ENCODE assay signal across 16 cellular contexts in genomic region chr4:168908093-168908492, GRCh38.
DNase-seq lines count a peak whose midpoint lies in the region; ATAC-seq and TF ChIP-seq lines count a peak whose summit lies in the region.
"Had no signal": no experiment of that assay in that cellular context is flagged by ENCODE, and none has a peak within 500 bp of the region (broad histone marks: within the 10 kb centered on the region; RNA-seq: fewer than 3 reads in every experiment).

No MANE protein-coding gene starts in this region.

- H3K36me3 ChIP-seq in mucosa of rectum (ENCODE audit: control insufficient read depth in 2 of 2, insufficient read depth in 2 of 2, low read length in 2 of 2), result peaks cover 7 to 8% of the 10 kb centered on the region in 2 donors

- no peak for DNase-seq in natural killer cell
- no peak for DNase-seq in natural killer cell treated with Interleukin-12 subunit alpha and Interleukin-12 subunit beta and Interleukin-15 and Interleukin-18, amount 100 ng/mL, for 72 hours (ENCODE audit: low spot score)
- no peak for DNase-seq in chondrocyte (ENCODE audit: low spot score)
- DNase-seq in DMS79 treated with DMSO at 0.1 percent for 48 hours (lab: John Stamatoyannopoulos, UW), result no peak
- no peak for DNase-seq in NCI-H2107 treated with DMSO at 0.1 percent for 48 hours (lab: John Stamatoyannopoulos, UW; ENCODE audit: unreplicated experiment)
- DNase-seq in activated CD4-positive, alpha-beta T cell treated with anti-CD3 and anti-CD28 coated beads, Interleukin-2, amount 50 U/mL, for 48 hours, result no peak
- DNase-seq in sciatic nerve (ENCODE audit: low spot score), result no peak
- DNase-seq: activated CD4-positive, alpha-beta T cell treated with anti-CD3 and anti-CD28 coated beads, Interleukin-2, amount 50 U/mL, for 1 hour; activated effector memory CD4-positive, alpha-beta T cell treated with Interleukin-2 at 50 U/mL for 16 hours; dermis blood vessel endothelial cell; hippocampal formation; Kasumi-1; mesendoderm; T-helper 2 cell; upper lobe of left lung had no signal

- H3K27me3 Mint-ChIP-seq in natural killer cell (ENCODE audit: low read depth in 2 of 2) (no peaks in the 10 kb centered on the region), chondrocyte (ENCODE audit: low read depth) (no peaks in the 10 kb centered on the region)
- H3K27me3 Mint-ChIP-seq in natural killer cell treated with Interleukin-12 subunit alpha and Interleukin-12 subunit beta and Interleukin-15 and Interleukin-18, amount 100 ng/mL, for 72 hours, result no peaks in the 10 kb centered on the region

- peaks cover 6% of the 10 kb centered on the region for H3K36me3 Mint-ChIP-seq in natural killer cell
- no peaks in the 10 kb centered on the region for H3K36me3 Mint-ChIP-seq in natural killer cell treated with Interleukin-12 subunit alpha and Interleukin-12 subunit beta and Interleukin-15 and Interleukin-18, amount 100 ng/mL, for 72 hours
- peaks cover 47% of the 10 kb centered on the region for H3K36me3 Mint-ChIP-seq in chondrocyte (ENCODE audit: low read depth)

- intact Hi-C loops in natural killer cell (cut with micrococcal nuclease) (no loop called here), sciatic nerve (cut with DNase I) (no loop called here)

- H3K9me3 Mint-ChIP-seq in natural killer cell (no peaks in the 10 kb centered on the region), chondrocyte (ENCODE audit: low read depth) (no peaks in the 10 kb centered on the region)
- no peaks in the 10 kb centered on the region for H3K9me3 Mint-ChIP-seq in natural killer cell treated with Interleukin-12 subunit alpha and Interleukin-12 subunit beta and Interleukin-15 and Interleukin-18, amount 100 ng/mL, for 72 hours

- no peak overlapping the region for H3K9ac ChIP-seq in mucosa of rectum (ENCODE audit: low read depth in 1 of 2, low read length in 2 of 2)

- TF ChIP-seq CTCF in natural killer cell (IDR thresholded peaks at IDR 0.05) (no peak), chondrocyte (IDR thresholded peaks at IDR 0.05) (no peak)

- ATAC-seq in natural killer cell, result no peak
- ATAC-seq in natural killer cell treated with Interleukin-12 subunit alpha and Interleukin-12 subunit beta and Interleukin-15 and Interleukin-18, amount 100 ng/mL, for 72 hours, result no peak
- ATAC-seq in sciatic nerve, result no peak

- no peaks in the 10 kb centered on the region for H3K27me3 ChIP-seq in mucosa of rectum (ENCODE audit: control insufficient read depth in 2 of 2, insufficient read depth in 2 of 2, low read length in 2 of 2)
- H3K27me3 ChIP-seq: upper lobe of left lung had no signal

- H3K27ac Mint-ChIP-seq in natural killer cell, result peak overlapping the region; percentile 86 to 90
- peak overlapping the region in 1 of 2 donors; percentile 46 for H3K27ac Mint-ChIP-seq in natural killer cell treated with Interleukin-12 subunit alpha and Interleukin-12 subunit beta and Interleukin-15 and Interleukin-18, amount 100 ng/mL, for 72 hours
- peak overlapping the region; percentile 92 for H3K27ac Mint-ChIP-seq in chondrocyte (ENCODE audit: unreplicated experiment)

- peak overlapping the region; percentile 32 to 38 for H3K27ac ChIP-seq in mucosa of rectum (ENCODE audit: low read depth in 2 of 2, low read length in 2 of 2)

- H3K4me1 Mint-ChIP-seq in natural killer cell, result peaks cover 24 to 27% of the 10 kb centered on the region in 2 donors
- H3K4me1 Mint-ChIP-seq in natural killer cell treated with Interleukin-12 subunit alpha and Interleukin-12 subunit beta and Interleukin-15 and Interleukin-18, amount 100 ng/mL, for 72 hours (ENCODE audit: low read depth in 2 of 2), result peaks cover 10 to 12% of the 10 kb centered on the region in 2 donors
- H3K4me1 Mint-ChIP-seq in chondrocyte (ENCODE audit: low read depth), result peaks cover 50% of the 10 kb centered on the region

- no peaks in the 10 kb centered on the region for H3K9me3 ChIP-seq in mucosa of rectum (ENCODE audit: control insufficient read depth in 2 of 2, low read length in 2 of 2)
- H3K9me3 ChIP-seq: upper lobe of left lung had no signal

- H3K4me1 ChIP-seq in mucosa of rectum (ENCODE audit: control insufficient read depth in 2 of 2, insufficient read depth in 2 of 2, low read length in 2 of 2), result no peaks in the 10 kb centered on the region

- H3K4me3 ChIP-seq in mucosa of rectum (ENCODE audit: low read length in 2 of 2), result no peak overlapping the region
- H3K4me3 ChIP-seq: upper lobe of left lung had no signal

- H3K4me3 Mint-ChIP-seq in natural killer cell (no peak overlapping the region), chondrocyte (ENCODE audit: unreplicated experiment) (no peak overlapping the region)
- H3K4me3 Mint-ChIP-seq in natural killer cell treated with Interleukin-12 subunit alpha and Interleukin-12 subunit beta and Interleukin-15 and Interleukin-18, amount 100 ng/mL, for 72 hours, result no peak overlapping the region
